In the genomic region with DNA sequence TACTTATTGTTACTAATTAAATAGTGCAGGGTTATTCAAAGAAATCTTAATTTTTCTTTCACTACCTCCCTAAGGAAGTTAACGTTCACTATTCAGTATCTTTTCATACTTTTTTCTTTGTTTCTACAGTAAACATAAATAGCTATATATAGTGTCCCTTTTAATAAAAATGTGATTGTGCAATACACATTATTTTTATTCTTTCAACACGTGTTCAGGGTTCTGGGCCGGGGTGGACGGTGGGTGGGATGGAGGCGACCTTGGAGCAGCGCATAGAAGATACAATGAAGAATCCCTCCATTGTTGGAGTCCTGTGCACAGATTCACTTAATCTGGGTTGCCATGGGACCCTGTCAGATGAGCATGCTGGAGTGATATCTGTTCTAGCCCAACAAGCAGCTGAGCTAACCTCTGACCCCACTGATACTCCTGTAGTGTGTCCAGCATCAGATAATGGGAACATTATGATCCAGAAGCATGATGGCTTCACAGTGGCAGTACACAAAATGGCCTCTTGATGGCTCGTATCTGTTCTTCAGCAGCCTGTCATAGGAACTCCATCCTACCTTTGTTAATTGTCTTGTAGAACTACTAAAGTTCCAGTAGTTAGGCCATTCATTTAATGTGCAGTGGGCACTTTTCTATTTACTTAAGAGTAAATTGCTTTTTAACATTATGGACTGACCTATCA, we compare ENCODE assay signal across 1 cellular context.
TF ChIP-seq lines count a peak whose summit lies in the region.

No MANE protein-coding gene starts in this region.

TF ChIP-seq in GM12878, 131 proteins besides CTCF, POLR2A, EP300 and RAD21 (continued from another document):
- TF ChIP-seq, protein P1, sequence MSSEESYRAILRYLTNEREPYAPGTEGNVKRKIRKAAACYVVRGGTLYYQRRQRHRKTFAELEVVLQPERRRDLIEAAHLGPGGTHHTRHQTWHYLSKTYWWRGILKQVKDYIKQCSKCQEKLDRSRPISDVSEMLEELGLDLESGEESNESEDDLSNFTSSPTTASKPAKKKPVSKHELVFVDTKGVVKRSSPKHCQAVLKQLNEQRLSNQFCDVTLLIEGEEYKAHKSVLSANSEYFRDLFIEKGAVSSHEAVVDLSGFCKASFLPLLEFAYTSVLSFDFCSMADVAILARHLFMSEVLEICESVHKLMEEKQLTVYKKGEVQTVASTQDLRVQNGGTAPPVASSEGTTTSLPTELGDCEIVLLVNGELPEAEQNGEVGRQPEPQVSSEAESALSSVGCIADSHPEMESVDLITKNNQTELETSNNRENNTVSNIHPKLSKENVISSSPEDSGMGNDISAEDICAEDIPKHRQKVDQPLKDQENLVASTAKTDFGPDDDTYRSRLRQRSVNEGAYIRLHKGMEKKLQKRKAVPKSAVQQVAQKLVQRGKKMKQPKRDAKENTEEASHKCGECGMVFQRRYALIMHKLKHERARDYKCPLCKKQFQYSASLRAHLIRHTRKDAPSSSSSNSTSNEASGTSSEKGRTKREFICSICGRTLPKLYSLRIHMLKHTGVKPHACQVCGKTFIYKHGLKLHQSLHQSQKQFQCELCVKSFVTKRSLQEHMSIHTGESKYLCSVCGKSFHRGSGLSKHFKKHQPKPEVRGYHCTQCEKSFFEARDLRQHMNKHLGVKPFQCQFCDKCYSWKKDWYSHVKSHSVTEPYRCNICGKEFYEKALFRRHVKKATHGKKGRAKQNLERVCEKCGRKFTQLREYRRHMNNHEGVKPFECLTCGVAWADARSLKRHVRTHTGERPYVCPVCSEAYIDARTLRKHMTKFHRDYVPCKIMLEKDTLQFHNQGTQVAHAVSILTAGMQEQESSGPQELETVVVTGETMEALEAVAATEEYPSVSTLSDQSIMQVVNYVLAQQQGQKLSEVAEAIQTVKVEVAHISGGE (CRISPR knock-in tag; IDR thresholded peaks at IDR 0.05), result no peak
- TF ChIP-seq ZSCAN29 (IDR thresholded peaks at IDR 0.05) (no peak), TCF7 (IDR thresholded peaks at IDR 0.05; ENCODE audit: borderline replicate concordance) (no peak), PAX5 (IDR thresholded peaks at IDR 0.05; ENCODE audit: borderline replicate concordance, low read depth, low read length) (no peak), STAT1 (conservative IDR thresholded peaks at IDR 0.05) (no peak), JUNB (IDR thresholded peaks at IDR 0.05) (no peak), JUND (IDR thresholded peaks at IDR 0.05; ENCODE audit: low read depth, low read length) (no peak), PML (IDR thresholded peaks at IDR 0.05; ENCODE audit: low read length) (no peak), RELA (IDR thresholded peaks at IDR 0.05; ENCODE audit: borderline replicate concordance, partially characterized antibody) (no peak), ZNF384 (IDR thresholded peaks at IDR 0.05; ENCODE audit: borderline replicate concordance, low read depth, low read length) (no peak), DPF2 (IDR thresholded peaks at IDR 0.05) (no peak), MXI1 (IDR thresholded peaks at IDR 0.05; ENCODE audit: low read depth, low read length) (no peak)
